ENCODE assay signal across 2 cellular contexts in the genomic region with DNA sequence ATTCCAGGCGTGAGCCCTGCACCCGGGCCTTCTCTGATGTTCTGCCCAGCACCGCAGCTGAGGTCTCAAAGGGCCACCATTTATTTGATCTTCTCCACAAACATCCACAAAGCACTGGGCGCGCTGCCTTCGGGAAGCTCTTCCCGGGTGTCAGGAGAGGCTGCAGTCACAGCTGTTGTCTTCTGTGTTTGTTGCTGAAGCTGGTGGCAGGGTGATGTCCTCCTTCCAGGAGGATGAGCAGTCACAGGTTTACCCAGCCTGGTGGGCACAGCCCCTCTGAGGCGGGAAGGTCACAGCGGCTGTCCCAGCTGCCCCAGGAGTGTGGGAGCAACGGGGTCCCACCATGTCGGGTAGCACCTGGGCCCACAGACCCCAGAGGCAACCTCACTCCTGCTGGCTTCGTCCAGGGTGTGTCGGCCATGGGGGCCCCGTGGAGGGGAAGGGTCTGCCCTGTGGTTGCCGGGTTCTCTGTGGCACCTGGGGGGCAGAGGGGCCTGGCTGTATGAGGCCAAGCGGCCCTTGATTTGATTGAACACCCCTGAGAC.
TF ChIP-seq lines count a peak whose summit lies in the region.

No MANE protein-coding gene starts in this region.

TF ChIP-seq in HCT116, 20 proteins besides CTCF, POLR2A, EP300 and RAD21:
- no peak for TF ChIP-seq EZH2 (IDR thresholded peaks at IDR 0.05)
- no peak for TF ChIP-seq EGR1 (IDR thresholded peaks at IDR 0.05; ENCODE audit: low read depth)
- no peak for TF ChIP-seq SP1 (IDR thresholded peaks at IDR 0.05; ENCODE audit: low read depth)
- no peak for TF ChIP-seq SRF (IDR thresholded peaks at IDR 0.05; ENCODE audit: low read depth)
- TF ChIP-seq ELF1 (IDR thresholded peaks at IDR 0.05; ENCODE audit: borderline replicate concordance, low read depth) = no peak
- TF ChIP-seq ATF3 (IDR thresholded peaks at IDR 0.05) = no peak
- no peak for TF ChIP-seq YY1 (IDR thresholded peaks at IDR 0.05; ENCODE audit: extremely low read depth, insufficient replicate concordance, low read depth, low read length)
- no peak for TF ChIP-seq SIN3A (IDR thresholded peaks at IDR 0.05; ENCODE audit: low read depth)
- no peak for TF ChIP-seq ZNF274 (IDR thresholded peaks at IDR 0.05; ENCODE audit: low read depth, low read length)
- TF ChIP-seq JUND (IDR thresholded peaks at IDR 0.05) = no peak
- TF ChIP-seq EZH2phosphoT487 (IDR thresholded peaks at IDR 0.05; ENCODE audit: borderline replicate concordance) = no peak
- TF ChIP-seq, protein P1, sequence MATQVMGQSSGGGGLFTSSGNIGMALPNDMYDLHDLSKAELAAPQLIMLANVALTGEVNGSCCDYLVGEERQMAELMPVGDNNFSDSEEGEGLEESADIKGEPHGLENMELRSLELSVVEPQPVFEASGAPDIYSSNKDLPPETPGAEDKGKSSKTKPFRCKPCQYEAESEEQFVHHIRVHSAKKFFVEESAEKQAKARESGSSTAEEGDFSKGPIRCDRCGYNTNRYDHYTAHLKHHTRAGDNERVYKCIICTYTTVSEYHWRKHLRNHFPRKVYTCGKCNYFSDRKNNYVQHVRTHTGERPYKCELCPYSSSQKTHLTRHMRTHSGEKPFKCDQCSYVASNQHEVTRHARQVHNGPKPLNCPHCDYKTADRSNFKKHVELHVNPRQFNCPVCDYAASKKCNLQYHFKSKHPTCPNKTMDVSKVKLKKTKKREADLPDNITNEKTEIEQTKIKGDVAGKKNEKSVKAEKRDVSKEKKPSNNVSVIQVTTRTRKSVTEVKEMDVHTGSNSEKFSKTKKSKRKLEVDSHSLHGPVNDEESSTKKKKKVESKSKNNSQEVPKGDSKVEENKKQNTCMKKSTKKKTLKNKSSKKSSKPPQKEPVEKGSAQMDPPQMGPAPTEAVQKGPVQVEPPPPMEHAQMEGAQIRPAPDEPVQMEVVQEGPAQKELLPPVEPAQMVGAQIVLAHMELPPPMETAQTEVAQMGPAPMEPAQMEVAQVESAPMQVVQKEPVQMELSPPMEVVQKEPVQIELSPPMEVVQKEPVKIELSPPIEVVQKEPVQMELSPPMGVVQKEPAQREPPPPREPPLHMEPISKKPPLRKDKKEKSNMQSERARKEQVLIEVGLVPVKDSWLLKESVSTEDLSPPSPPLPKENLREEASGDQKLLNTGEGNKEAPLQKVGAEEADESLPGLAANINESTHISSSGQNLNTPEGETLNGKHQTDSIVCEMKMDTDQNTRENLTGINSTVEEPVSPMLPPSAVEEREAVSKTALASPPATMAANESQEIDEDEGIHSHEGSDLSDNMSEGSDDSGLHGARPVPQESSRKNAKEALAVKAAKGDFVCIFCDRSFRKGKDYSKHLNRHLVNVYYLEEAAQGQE (IDR thresholded peaks at IDR 0.05; ENCODE audit: low read depth) = no peak
- TF ChIP-seq POLR2AphosphoS5 (IDR thresholded peaks at IDR 0.05; ENCODE audit: low read depth, low read length) = no peak

TF ChIP-seq in HepG2, 621 proteins besides CTCF, POLR2A, EP300 and RAD21 (continues in another document):
- TF ChIP-seq, protein P2, sequence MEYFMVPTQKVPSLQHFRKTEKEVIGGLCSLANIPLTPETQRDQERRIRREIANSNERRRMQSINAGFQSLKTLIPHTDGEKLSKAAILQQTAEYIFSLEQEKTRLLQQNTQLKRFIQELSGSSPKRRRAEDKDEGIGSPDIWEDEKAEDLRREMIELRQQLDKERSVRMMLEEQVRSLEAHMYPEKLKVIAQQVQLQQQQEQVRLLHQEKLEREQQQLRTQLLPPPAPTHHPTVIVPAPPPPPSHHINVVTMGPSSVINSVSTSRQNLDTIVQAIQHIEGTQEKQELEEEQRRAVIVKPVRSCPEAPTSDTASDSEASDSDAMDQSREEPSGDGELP (IDR thresholded peaks at IDR 0.05; ENCODE audit: borderline replicate concordance, low read depth) = peak; percentile 57; the same call in 1 of the 2 replicates
- TF ChIP-seq KDM4B (CRISPR knock-in tag; IDR thresholded peaks at IDR 0.05) (no peak), TCF7 (IDR thresholded peaks at IDR 0.05; ENCODE audit: low read depth) (peak; percentile 18; the same call in 1 of the 2 replicates), RXRA (CRISPR knock-in tag; IDR thresholded peaks at IDR 0.05) (peak; percentile 41; the same call in 1 of the 2 replicates), ADNP (CRISPR knock-in tag; IDR thresholded peaks at IDR 0.05) (no peak), HMG20A (CRISPR knock-in tag; IDR thresholded peaks at IDR 0.05; ENCODE audit: borderline replicate concordance) (no peak), BCL6 (CRISPR knock-in tag; IDR thresholded peaks at IDR 0.05) (peak; percentile 70), UBTF (CRISPR knock-in tag; IDR thresholded peaks at IDR 0.05) (peak; percentile 38; the same call in 1 of the 2 replicates), HBP1 (CRISPR knock-in tag; IDR thresholded peaks at IDR 0.05; ENCODE audit: low read depth) (no peak), THRA (CRISPR knock-in tag; IDR thresholded peaks at IDR 0.05; ENCODE audit: borderline replicate concordance) (peak; percentile 40; the same call in 1 of the 2 replicates), ZNF768 (CRISPR knock-in tag; IDR thresholded peaks at IDR 0.05) (peak; percentile 55; the same call in 1 of the 2 replicates), MLLT10 (CRISPR knock-in tag; IDR thresholded peaks at IDR 0.05) (no peak), ARID5B (CRISPR knock-in tag; IDR thresholded peaks at IDR 0.05) (peak; percentile 29; the same call in 1 of the 2 replicates), HIVEP1 (CRISPR knock-in tag; IDR thresholded peaks at IDR 0.05) (no peak), ZFP91 (CRISPR knock-in tag; IDR thresholded peaks at IDR 0.05; ENCODE audit: borderline replicate concordance) (peak; percentile 40; the same call in 1 of the 2 replicates), PRMT3 (CRISPR knock-in tag; IDR thresholded peaks at IDR 0.05; ENCODE audit: borderline replicate concordance, low read depth) (0 out of 2 replicates have a peak, but pooled peaks have one; percentile 34), NR2F6 (IDR thresholded peaks at IDR 0.05) (no peak), NR2F6 (CRISPR knock-in tag; IDR thresholded peaks at IDR 0.05) (peak; percentile 44), RARA (CRISPR knock-in tag; IDR thresholded peaks at IDR 0.05) (peak; percentile 62)
- TF ChIP-seq, protein P3, sequence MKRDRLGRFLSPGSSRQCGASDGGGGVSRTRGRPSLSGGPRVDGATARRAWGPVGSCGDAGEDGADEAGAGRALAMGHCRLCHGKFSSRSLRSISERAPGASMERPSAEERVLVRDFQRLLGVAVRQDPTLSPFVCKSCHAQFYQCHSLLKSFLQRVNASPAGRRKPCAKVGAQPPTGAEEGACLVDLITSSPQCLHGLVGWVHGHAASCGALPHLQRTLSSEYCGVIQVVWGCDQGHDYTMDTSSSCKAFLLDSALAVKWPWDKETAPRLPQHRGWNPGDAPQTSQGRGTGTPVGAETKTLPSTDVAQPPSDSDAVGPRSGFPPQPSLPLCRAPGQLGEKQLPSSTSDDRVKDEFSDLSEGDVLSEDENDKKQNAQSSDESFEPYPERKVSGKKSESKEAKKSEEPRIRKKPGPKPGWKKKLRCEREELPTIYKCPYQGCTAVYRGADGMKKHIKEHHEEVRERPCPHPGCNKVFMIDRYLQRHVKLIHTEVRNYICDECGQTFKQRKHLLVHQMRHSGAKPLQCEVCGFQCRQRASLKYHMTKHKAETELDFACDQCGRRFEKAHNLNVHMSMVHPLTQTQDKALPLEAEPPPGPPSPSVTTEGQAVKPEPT (CRISPR knock-in tag; IDR thresholded peaks at IDR 0.05; ENCODE audit: low read depth) = no peak
- TF ChIP-seq, protein P4, sequence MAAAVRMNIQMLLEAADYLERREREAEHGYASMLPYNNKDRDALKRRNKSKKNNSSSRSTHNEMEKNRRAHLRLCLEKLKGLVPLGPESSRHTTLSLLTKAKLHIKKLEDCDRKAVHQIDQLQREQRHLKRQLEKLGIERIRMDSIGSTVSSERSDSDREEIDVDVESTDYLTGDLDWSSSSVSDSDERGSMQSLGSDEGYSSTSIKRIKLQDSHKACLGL (CRISPR knock-in tag; IDR thresholded peaks at IDR 0.05) = no peak
- TF ChIP-seq, protein P5, sequence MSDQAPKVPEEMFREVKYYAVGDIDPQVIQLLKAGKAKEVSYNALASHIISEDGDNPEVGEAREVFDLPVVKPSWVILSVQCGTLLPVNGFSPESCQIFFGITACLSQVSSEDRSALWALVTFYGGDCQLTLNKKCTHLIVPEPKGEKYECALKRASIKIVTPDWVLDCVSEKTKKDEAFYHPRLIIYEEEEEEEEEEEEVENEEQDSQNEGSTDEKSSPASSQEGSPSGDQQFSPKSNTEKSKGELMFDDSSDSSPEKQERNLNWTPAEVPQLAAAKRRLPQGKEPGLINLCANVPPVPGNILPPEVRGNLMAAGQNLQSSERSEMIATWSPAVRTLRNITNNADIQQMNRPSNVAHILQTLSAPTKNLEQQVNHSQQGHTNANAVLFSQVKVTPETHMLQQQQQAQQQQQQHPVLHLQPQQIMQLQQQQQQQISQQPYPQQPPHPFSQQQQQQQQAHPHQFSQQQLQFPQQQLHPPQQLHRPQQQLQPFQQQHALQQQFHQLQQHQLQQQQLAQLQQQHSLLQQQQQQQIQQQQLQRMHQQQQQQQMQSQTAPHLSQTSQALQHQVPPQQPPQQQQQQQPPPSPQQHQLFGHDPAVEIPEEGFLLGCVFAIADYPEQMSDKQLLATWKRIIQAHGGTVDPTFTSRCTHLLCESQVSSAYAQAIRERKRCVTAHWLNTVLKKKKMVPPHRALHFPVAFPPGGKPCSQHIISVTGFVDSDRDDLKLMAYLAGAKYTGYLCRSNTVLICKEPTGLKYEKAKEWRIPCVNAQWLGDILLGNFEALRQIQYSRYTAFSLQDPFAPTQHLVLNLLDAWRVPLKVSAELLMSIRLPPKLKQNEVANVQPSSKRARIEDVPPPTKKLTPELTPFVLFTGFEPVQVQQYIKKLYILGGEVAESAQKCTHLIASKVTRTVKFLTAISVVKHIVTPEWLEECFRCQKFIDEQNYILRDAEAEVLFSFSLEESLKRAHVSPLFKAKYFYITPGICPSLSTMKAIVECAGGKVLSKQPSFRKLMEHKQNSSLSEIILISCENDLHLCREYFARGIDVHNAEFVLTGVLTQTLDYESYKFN (CRISPR knock-in tag; conservative IDR thresholded peaks at IDR 0.05) = no peak
